8 cellular contexts compared by ENCODE assay signal in the genomic region with DNA sequence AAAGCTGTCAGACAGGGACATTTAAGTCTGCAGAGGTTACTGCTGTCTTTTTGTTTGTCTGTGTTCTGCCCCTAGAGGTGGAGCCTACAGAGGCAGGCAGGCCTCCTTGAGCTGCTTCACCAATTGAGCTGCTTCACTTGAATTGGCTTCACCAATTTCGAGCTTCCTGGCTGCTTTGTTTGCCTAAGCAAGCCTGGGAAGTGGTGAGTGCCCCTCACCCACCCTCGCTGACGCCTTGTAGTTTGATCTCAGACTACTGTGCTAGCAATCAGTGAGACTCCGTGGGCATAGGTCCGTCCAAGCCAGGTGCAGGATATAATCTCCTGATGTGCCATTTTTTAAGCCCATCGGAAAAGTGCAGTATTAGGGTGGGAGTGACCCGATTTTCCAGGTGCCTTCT.
DNase-seq lines count a peak whose midpoint lies in the region; ATAC-seq and TF ChIP-seq lines count a peak whose summit lies in the region.
"Not testable (repeated sequence)": the region's sequence is repeated elsewhere in the genome, so short reads cannot be mapped to it uniquely, and the experiment has no call there.

No MANE protein-coding gene starts in this region.

- not testable (repeated sequence) for H3K4me2 ChIP-seq in trophoblast cell (ENCODE audit: low read length)

- not testable (repeated sequence) for H3K36me3 ChIP-seq in endodermal cell (ENCODE audit: control insufficient read depth, insufficient read depth, low read length); lower lobe of right lung; trophoblast cell (ENCODE audit: control insufficient read depth in 1 of 2, insufficient read depth in 2 of 2, low read length in 2 of 2); spleen; upper lobe of right lung; aorta (ENCODE audit: control insufficient read depth in 1 of 2, insufficient read depth in 2 of 2, low read length in 1 of 2)

- H3K4me1 ChIP-seq in endodermal cell (ENCODE audit: control insufficient read depth, insufficient read depth, low read length); lower lobe of right lung; trophoblast cell (ENCODE audit: control insufficient read depth in 1 of 2, insufficient read depth in 2 of 2, low read length in 2 of 2); spleen; upper lobe of right lung; aorta (ENCODE audit: control insufficient read depth in 1 of 2, insufficient read depth in 2 of 2, low read length in 2 of 2): not testable (repeated sequence)

- not testable (repeated sequence) for H3K79me2 ChIP-seq in trophoblast cell (ENCODE audit: control insufficient read depth, insufficient read depth, low read length, poor library complexity)

- H3K4ac ChIP-seq in trophoblast cell (ENCODE audit: low read depth, low read length), result not testable (repeated sequence)

- H3K9ac ChIP-seq in endodermal cell (ENCODE audit: extremely low read depth, low read length, poor library complexity, severe bottlenecking); trophoblast cell (ENCODE audit: low read length): not testable (repeated sequence)

- H3K79me1 ChIP-seq in trophoblast cell (ENCODE audit: low read length), result not testable (repeated sequence)

- 65 to 67% methylated on average over 5 to 7 of the region's 7 CpGs for WGBS in endodermal cell (ENCODE audit: insufficient coverage in 1 of 2, insufficient read length in 1 of 2), 2 experiments
- no CpG with 5 or more reads among the region's 7 CpGs for WGBS in trophoblast cell (ENCODE audit: extremely low coverage, insufficient coverage, insufficient read length)
- 73 to 88% (median 82%) methylated on average over 7 of the region's 7 CpGs for WGBS in spleen, 5 donors
- WGBS in aorta, 2 donors, result 63 to 77% methylated on average over 7 of the region's 7 CpGs

- not testable (repeated sequence) for H4K8ac ChIP-seq in trophoblast cell (ENCODE audit: low read depth, low read length)

- not testable (repeated sequence) for H3K14ac ChIP-seq in trophoblast cell (ENCODE audit: low read length)

- H3K4me3 ChIP-seq in endodermal cell (ENCODE audit: low read length); lower lobe of right lung; spleen; upper lobe of right lung; aorta (ENCODE audit: low read length in 2 of 2): not testable (repeated sequence)
- H3K4me3 ChIP-seq in trophoblast cell (ENCODE audit: low read depth, low read length), result peak overlapping the region; percentile 53

- H3K36me3 Mint-ChIP-seq in endodermal cell (ENCODE audit: low read depth), result not testable (repeated sequence)

- not testable (repeated sequence) for H2BK5ac ChIP-seq in trophoblast cell (ENCODE audit: low read depth, low read length, poor library complexity)

- not testable (repeated sequence) for H4K12ac ChIP-seq in trophoblast cell (ENCODE audit: low read depth, low read length)

- H3K9me3 ChIP-seq in endodermal cell (ENCODE audit: control insufficient read depth, low read length) (peaks cover 48% of the 10 kb centered on the region), spleen (peaks cover 0 to 18% (median 5%) of the 10 kb centered on the region in 8 donors)
- not testable (repeated sequence) for H3K9me3 ChIP-seq in lower lobe of right lung; trophoblast cell (ENCODE audit: insufficient read depth, low read depth, low read length); upper lobe of right lung; aorta (ENCODE audit: control insufficient read depth, low read length)

- H2AFZ ChIP-seq in trophoblast cell (ENCODE audit: insufficient read depth, low read length, poor library complexity), result not testable (repeated sequence)

- not testable (repeated sequence) for H3K27ac Mint-ChIP-seq in endodermal cell

- not testable (repeated sequence) for ATAC-seq in lower lobe of right lung; upper lobe of right lung; aorta (ENCODE audit: low FRiP score)

- H3K4me3 Mint-ChIP-seq in endodermal cell, result not testable (repeated sequence)

- H4K91ac ChIP-seq in trophoblast cell (ENCODE audit: low read depth, low read length), result not testable (repeated sequence)

- H2BK12ac ChIP-seq in trophoblast cell (ENCODE audit: low read length), result not testable (repeated sequence)

- H3K27me3 ChIP-seq in endodermal cell (ENCODE audit: control insufficient read depth, insufficient read depth, low read length, poor library complexity, severe bottlenecking); lower lobe of right lung (ENCODE audit: low read depth); trophoblast cell (ENCODE audit: insufficient read depth, low read length); spleen (replicated peaks in 1 of 7); upper lobe of right lung; aorta (ENCODE audit: control insufficient read depth in 1 of 2, insufficient read depth in 2 of 2, low read length in 1 of 2): not testable (repeated sequence)

- not testable (repeated sequence) for H3K27ac ChIP-seq in endodermal cell (ENCODE audit: low read depth, low read length); lower lobe of right lung; trophoblast cell (ENCODE audit: low read depth, low read length); spleen; upper lobe of right lung; aorta (ENCODE audit: low read depth in 1 of 2, low read length in 2 of 2)

- H3K4me1 Mint-ChIP-seq in endodermal cell, result not testable (repeated sequence)

- not testable (repeated sequence) for H2AK5ac ChIP-seq in trophoblast cell (ENCODE audit: low read length)

- H3K23ac ChIP-seq in trophoblast cell (ENCODE audit: low read length), result not testable (repeated sequence)

- DNase-seq in HT1080 (ENCODE audit: low read depth) (peak; percentile 9), endodermal cell (peak; percentile 10), lower lobe of right lung (peak; percentile 7), spleen (peak; percentile 51), upper lobe of right lung (peak; percentile 3), aorta (peak; percentile 7 to 26)
- DNase-seq in activated CD4-positive, alpha-beta T cell treated with anti-CD3 and anti-CD28 coated beads for 1 hour, result peak; percentile 2
- not testable (repeated sequence) for DNase-seq in trophoblast cell

- H3K18ac ChIP-seq in trophoblast cell (ENCODE audit: low read length), result not testable (repeated sequence)

- intact Hi-C loops in lower lobe of right lung (cut with DNase I); spleen (cut with DNase I; ENCODE audit: low total_unique reads); upper lobe of right lung (cut with DNase I); aorta (cut with DNase I): not testable (repeated sequence)

- not testable (repeated sequence) for H3K27me3 Mint-ChIP-seq in endodermal cell (ENCODE audit: insufficient read depth)

- not testable (repeated sequence) for TF ChIP-seq CTCF in endodermal cell (conservative IDR thresholded peaks at IDR 0.05); lower lobe of right lung (IDR thresholded peaks at IDR 0.05); spleen (IDR thresholded peaks at IDR 0.05 in 8 of 11, conservative IDR thresholded peaks at IDR 0.05 in 3 of 11); upper lobe of right lung (IDR thresholded peaks at IDR 0.05)

- H2BK120ac ChIP-seq in trophoblast cell (ENCODE audit: insufficient read depth, low read length, poor library complexity), result not testable (repeated sequence)

- TF ChIP-seq POLR2A in spleen (IDR thresholded peaks at IDR 0.05), result not testable (repeated sequence)

- H3K9me3 Mint-ChIP-seq in endodermal cell, result peaks cover 98% of the 10 kb centered on the region
